ENCODE assay signal across 1 cellular context in the genomic region with DNA sequence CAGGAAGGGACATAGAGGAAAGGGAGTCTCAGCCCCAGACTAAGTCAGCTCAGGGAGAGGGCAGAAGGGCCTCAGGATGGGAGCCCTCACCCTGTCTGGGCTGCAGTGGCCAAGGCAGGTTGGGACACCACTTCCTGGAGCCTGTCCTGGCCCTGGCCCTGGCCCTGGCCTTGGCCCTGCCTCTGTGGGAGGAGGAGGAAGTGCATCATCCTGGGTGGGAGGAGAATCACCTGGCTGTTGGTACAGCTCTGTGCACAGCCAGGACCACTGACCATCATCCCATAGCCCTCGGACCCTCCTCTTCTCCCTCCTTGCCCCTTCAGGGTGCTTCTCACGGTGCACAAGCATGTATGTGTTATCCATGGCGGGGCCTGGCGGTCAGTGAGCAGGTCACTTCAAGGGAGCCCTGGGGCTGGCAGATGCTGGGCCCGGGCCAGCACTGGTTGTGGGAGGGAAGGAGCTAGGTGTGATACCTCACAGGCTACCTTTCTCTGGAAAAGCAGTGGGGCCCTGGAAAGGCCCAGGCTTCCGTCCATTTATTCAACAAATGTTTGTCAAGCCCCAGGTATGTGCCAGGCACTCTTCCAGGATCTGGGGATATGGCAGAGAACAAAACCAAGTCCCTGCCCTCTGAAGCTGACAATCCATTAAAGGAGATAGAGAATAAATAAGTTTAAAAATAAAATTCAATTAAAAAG.
TF ChIP-seq lines count a peak whose summit lies in the region.

No MANE protein-coding gene starts in this region.

TF ChIP-seq in liver, 16 proteins besides CTCF, POLR2A, EP300 and RAD21:
- TF ChIP-seq SP1 (IDR thresholded peaks at IDR 0.05) (peak; percentile 51), HNF4G (IDR thresholded peaks at IDR 0.05) (no peak), FOXA1 (IDR thresholded peaks at IDR 0.05) (no peak), NR2F2 (IDR thresholded peaks at IDR 0.05) (no peak), GABPA (IDR thresholded peaks at IDR 0.05 in 1 of 2, conservative IDR thresholded peaks at IDR 0.05 in 1 of 2) (peak in 1 of 2 donors; percentile 73), FOXA2 (IDR thresholded peaks at IDR 0.05) (peak; percentile 19), HNF4A (conservative IDR thresholded peaks at IDR 0.05) (peak; percentile 68 to 72), TAF1 (conservative IDR thresholded peaks at IDR 0.05) (no peak), YY1 (IDR thresholded peaks at IDR 0.05) (no peak), ZBTB33 (IDR thresholded peaks at IDR 0.05) (no peak), RXRA (IDR thresholded peaks at IDR 0.05) (peak; percentile 87 to 92), EGR1 (IDR thresholded peaks at IDR 0.05; ENCODE audit: low read depth in 2 of 2) (peak; percentile 15 to 29), JUND (IDR thresholded peaks at IDR 0.05) (no peak)
- TF ChIP-seq, protein P1, sequence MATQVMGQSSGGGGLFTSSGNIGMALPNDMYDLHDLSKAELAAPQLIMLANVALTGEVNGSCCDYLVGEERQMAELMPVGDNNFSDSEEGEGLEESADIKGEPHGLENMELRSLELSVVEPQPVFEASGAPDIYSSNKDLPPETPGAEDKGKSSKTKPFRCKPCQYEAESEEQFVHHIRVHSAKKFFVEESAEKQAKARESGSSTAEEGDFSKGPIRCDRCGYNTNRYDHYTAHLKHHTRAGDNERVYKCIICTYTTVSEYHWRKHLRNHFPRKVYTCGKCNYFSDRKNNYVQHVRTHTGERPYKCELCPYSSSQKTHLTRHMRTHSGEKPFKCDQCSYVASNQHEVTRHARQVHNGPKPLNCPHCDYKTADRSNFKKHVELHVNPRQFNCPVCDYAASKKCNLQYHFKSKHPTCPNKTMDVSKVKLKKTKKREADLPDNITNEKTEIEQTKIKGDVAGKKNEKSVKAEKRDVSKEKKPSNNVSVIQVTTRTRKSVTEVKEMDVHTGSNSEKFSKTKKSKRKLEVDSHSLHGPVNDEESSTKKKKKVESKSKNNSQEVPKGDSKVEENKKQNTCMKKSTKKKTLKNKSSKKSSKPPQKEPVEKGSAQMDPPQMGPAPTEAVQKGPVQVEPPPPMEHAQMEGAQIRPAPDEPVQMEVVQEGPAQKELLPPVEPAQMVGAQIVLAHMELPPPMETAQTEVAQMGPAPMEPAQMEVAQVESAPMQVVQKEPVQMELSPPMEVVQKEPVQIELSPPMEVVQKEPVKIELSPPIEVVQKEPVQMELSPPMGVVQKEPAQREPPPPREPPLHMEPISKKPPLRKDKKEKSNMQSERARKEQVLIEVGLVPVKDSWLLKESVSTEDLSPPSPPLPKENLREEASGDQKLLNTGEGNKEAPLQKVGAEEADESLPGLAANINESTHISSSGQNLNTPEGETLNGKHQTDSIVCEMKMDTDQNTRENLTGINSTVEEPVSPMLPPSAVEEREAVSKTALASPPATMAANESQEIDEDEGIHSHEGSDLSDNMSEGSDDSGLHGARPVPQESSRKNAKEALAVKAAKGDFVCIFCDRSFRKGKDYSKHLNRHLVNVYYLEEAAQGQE (IDR thresholded peaks at IDR 0.05): peak; percentile 66
TF ChIP-seq in liver: peak in this region for 7.
